16 cellular contexts compared by ENCODE assay signal in the genomic region with DNA sequence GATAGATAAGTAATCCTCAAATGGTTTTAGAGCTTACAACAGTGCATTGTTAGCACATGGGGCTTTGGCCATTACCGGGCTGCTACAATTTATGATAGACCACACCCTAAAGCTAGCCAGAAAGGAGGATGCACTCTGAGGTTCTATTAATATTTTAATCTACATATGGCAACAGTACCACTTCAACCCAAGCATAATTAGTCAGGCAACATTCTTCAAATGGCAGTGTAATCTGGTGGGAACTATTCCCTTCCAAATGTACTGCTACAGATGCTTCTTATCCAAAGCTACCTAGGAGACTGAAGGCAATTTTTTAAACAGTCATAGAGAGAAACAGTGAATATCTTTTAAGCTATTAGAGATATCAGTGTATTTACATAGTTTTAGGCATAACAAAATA.
DNase-seq lines count a peak whose midpoint lies in the region; TF ChIP-seq lines count a peak whose summit lies in the region.
"Had no signal": no experiment of that assay in that cellular context is flagged by ENCODE, and none has a peak within 500 bp of the region (broad histone marks: within the 10 kb centered on the region; RNA-seq: fewer than 3 reads in every experiment).

No MANE protein-coding gene starts in this region.

- no peak for TF ChIP-seq POLR2A in erythroblast (IDR thresholded peaks at IDR 0.05; ENCODE audit: low read length)

- DNase-seq in NCI-H748 (lab: John Stamatoyannopoulos, UW; ENCODE audit: unreplicated experiment) = peak; percentile 4
- DNase-seq in NCI-H748 treated with DMSO at 0.1 percent for 48 hours (lab: John Stamatoyannopoulos, UW) = no peak
- peak; percentile 74 for DNase-seq in amniotic epithelial cell (ENCODE audit: low read depth)
- peak; percentile 49 for DNase-seq in iris pigment epithelial cell (ENCODE audit: low read depth)
- no peak for DNase-seq in NCI-H146 treated with DMSO at 0.1 percent for 48 hours (lab: John Stamatoyannopoulos, UW; ENCODE audit: unreplicated experiment)
- no peak for DNase-seq in DMS 273 (lab: John Stamatoyannopoulos, UW; ENCODE audit: unreplicated experiment)
- no peak for DNase-seq in erythroblast (lab: John Stamatoyannopoulos, UW)
- DNase-seq in NCI-H2196 (lab: John Stamatoyannopoulos, UW; ENCODE audit: unreplicated experiment) = no peak
- DNase-seq: NCI-H1105; NCI-H146; NCI-H2029 treated with DMSO at 0.1 percent for 48 hours; NCI-H446; NCI-H69; NK-92 treated with Interleukin-12 subunit alpha and Interleukin-12 subunit beta, amount 100 ng/mL, for 24 hours; SIG-M5; SK-N-SH had no signal

Comparison
In these comparisons a context has a peak if more than half of its experiments do, and no peak if none do; other contexts are left out.
1. DNase-seq: peak in NCI-H748 (single experiment), amniotic epithelial cell (single experiment) and iris pigment epithelial cell (single experiment); none in NCI-H748 treated with DMSO at 0.1 percent for 48 hours (single experiment), NCI-H146 treated with DMSO at 0.1 percent for 48 hours (single experiment), DMS 273 (single experiment), erythroblast (0 of 2) and NCI-H2196 (single experiment).